ENCODE assay signal across 9 cellular contexts in genomic region chr1:59142663-59143487, GRCh38.
DNase-seq lines count a peak whose midpoint lies in the region; ATAC-seq and TF ChIP-seq lines count a peak whose summit lies in the region.
"Had no signal": no experiment of that assay in that cellular context is flagged by ENCODE, and none has a peak within 500 bp of the region (broad histone marks: within the 10 kb centered on the region; RNA-seq: fewer than 3 reads in every experiment).

No MANE protein-coding gene starts in this region.

- H3K27ac Mint-ChIP-seq in T-cell = no peak overlapping the region
- H3K27ac Mint-ChIP-seq: activated naive CD4-positive, alpha-beta T cell treated with anti-CD3 and anti-CD28 coated beads for 36 hours had no signal

- H3K27me3 Mint-ChIP-seq in T-cell = peaks cover 0 to 4% of the 10 kb centered on the region in 2 donors

- peak overlapping the region; percentile 80 for H3K27ac ChIP-seq in Panc1 (ENCODE audit: low read length)
- peak overlapping the region; percentile 84 for H3K27ac ChIP-seq in fibroblast of lung (ENCODE audit: insufficient read depth, low read length)

- no peak overlapping the region for H3K4me3 Mint-ChIP-seq in T-cell
- H3K4me3 Mint-ChIP-seq: activated naive CD4-positive, alpha-beta T cell treated with anti-CD3 and anti-CD28 coated beads for 36 hours had no signal

- no TSS peak for BruUV-seq in Panc1 (replicated peaks; lab: Mats Ljungman, UMichigan)

- DNase-seq in GM12865 (ENCODE audit: low read depth) (peak; percentile 44), Panc1 (ENCODE audit: low read depth, low spot score) (peak; percentile 78), fibroblast of lung (ENCODE audit: low read depth in 2 of 2) (peak; percentile 80 to 97), renal cortical epithelial cell (ENCODE audit: low read depth) (peak; percentile 98), NCI-H2171 (lab: John Stamatoyannopoulos, UW) (no peak), T-cell (no peak), NCI-H524 treated with DMSO at 0.1 percent for 48 hours (lab: John Stamatoyannopoulos, UW) (no peak)
- DNase-seq: activated naive CD4-positive, alpha-beta T cell treated with anti-CD3 and anti-CD28 coated beads for 36 hours had no signal

- no peak overlapping the region for H2AFZ ChIP-seq in fibroblast of lung (ENCODE audit: low read length)

- TF ChIP-seq CTCF in GM12865 (IDR thresholded peaks at IDR 0.05; ENCODE audit: insufficient read depth, low read depth, low read length, missing control alignments) = no peak
- TF ChIP-seq CTCF in Panc1 (IDR thresholded peaks at IDR 0.05) = no peak
- no peak for TF ChIP-seq CTCF in fibroblast of lung (conservative IDR thresholded peaks at IDR 0.05 in 1 of 2, IDR thresholded peaks at IDR 0.05 in 1 of 2; ENCODE audit: low read depth in 1 of 2, low read length in 2 of 2)

- H3K4me2 ChIP-seq in fibroblast of lung (ENCODE audit: extremely low read depth, insufficient read depth, low read length) = no peak overlapping the region

- peaks cover 17 to 24% (median 23%) of the 10 kb centered on the region in 3 donors for H3K4me1 Mint-ChIP-seq in T-cell

- H3K79me2 ChIP-seq in fibroblast of lung (ENCODE audit: control insufficient read depth, insufficient read depth, low read length) = no peaks in the 10 kb centered on the region

- peaks cover 25% of the 10 kb centered on the region for H3K4me1 ChIP-seq in Panc1 (ENCODE audit: control insufficient read depth, insufficient read depth, low read length)
- H3K4me1 ChIP-seq in fibroblast of lung (ENCODE audit: control insufficient read depth, extremely low read depth, insufficient read depth, low read length) = peaks cover 34% of the 10 kb centered on the region

- CTCF ChIA-PET in Panc1 (lab: Charles Lee) (no interaction called here), T-cell (lab: Charles Lee) (no interaction called here)

- intact Hi-C loops in Panc1 (cut with micrococcal nuclease; ENCODE audit: unreplicated experiment) = no loop called here

- ATAC-seq in Panc1 (peak; percentile 67), HG02884 (IDR thresholded peaks at IDR 0.05; ENCODE audit: unreplicated experiment) (no peak), T-cell (replicated peaks in 1 of 4) (no peak)

- H3K27me3 ChIP-seq in Panc1 (ENCODE audit: control insufficient read depth, insufficient read depth, low read length) = no peaks in the 10 kb centered on the region
- H3K27me3 ChIP-seq in fibroblast of lung (ENCODE audit: control insufficient read depth, insufficient read depth, low read length) = no peaks in the 10 kb centered on the region

- H3K9me3 Mint-ChIP-seq in T-cell = no peaks in the 10 kb centered on the region
- H3K9me3 Mint-ChIP-seq: activated naive CD4-positive, alpha-beta T cell treated with anti-CD3 and anti-CD28 coated beads for 36 hours had no signal

- H3K36me3 ChIP-seq in Panc1 (ENCODE audit: control insufficient read depth, insufficient read depth, low read length) = no peaks in the 10 kb centered on the region
- H3K36me3 ChIP-seq in fibroblast of lung (ENCODE audit: control insufficient read depth, insufficient read depth, low read length) = no peaks in the 10 kb centered on the region

- H3K9ac ChIP-seq in fibroblast of lung (ENCODE audit: insufficient read depth, low read length) = no peak overlapping the region

- no peaks in the 10 kb centered on the region for H3K36me3 Mint-ChIP-seq in T-cell

- POLR2A ChIA-PET in Panc1 (lab: Charles Lee) = no interaction called here
- POLR2A ChIA-PET in T-cell (lab: Charles Lee) = no interaction called here

- in situ Hi-C loops in Panc1 (cut with HindIII; ENCODE audit: low pct_unique_long_range_greater_than_20kb, low sequenced_read_pairs) = no loop called here

- H3K9me3 ChIP-seq in Panc1 (ENCODE audit: control insufficient read depth, insufficient read depth, low read depth, low read length) (no peaks in the 10 kb centered on the region), fibroblast of lung (ENCODE audit: control insufficient read depth, insufficient read depth, low read depth, low read length) (no peaks in the 10 kb centered on the region)

- no peak overlapping the region for H3K4me3 ChIP-seq in GM12865 (ENCODE audit: low read depth, low read length)
- no peak overlapping the region for H3K4me3 ChIP-seq in Panc1 (ENCODE audit: low read depth in 2 of 2, low read length in 2 of 2)
- no peak overlapping the region for H3K4me3 ChIP-seq in fibroblast of lung (replicated peaks in 1 of 4; ENCODE audit: control extremely low read depth in 1 of 4, insufficient read depth in 1 of 4, low read depth in 3 of 4, low read length in 4 of 4)

- no peaks in the 10 kb centered on the region for H4K20me1 ChIP-seq in fibroblast of lung (ENCODE audit: control insufficient read depth, extremely low read depth, insufficient read depth, low read length)

Comparison
In these comparisons a context has a peak if more than half of its experiments do, and no peak if none do; other contexts are left out.
1. DNase-seq: peak in GM12865 (single experiment), Panc1 (single experiment), fibroblast of lung (2 of 2) and renal cortical epithelial cell (single experiment); none in NCI-H2171 (single experiment), T-cell (0 of 34) and NCI-H524 treated with DMSO at 0.1 percent for 48 hours (single experiment).